In genomic region chr13:48158915-48159314, GRCh38 we compare ENCODE assay signal across 13 cellular contexts.
A peak's percentile ranks its signal among the peaks of the same experiment; 100 is the strongest.
DNase-seq lines count a peak whose midpoint lies in the region; ATAC-seq and TF ChIP-seq lines count a peak whose summit lies in the region.
"Had no signal": no experiment of that assay in that cellular context is flagged by ENCODE, and none has a peak within 500 bp of the region (broad histone marks: within the 10 kb centered on the region; RNA-seq: fewer than 3 reads in every experiment).

No MANE protein-coding gene starts in this region.

- CTCF ChIA-PET in SK-N-SH (lab: Yijun Ruan, JAX) = no interaction called here

- no peak overlapping the region for H3K27ac ChIP-seq in effector memory CD4-positive, alpha-beta T cell (ENCODE audit: insufficient read depth, low read length, poor library complexity, severe bottlenecking)
- no peak overlapping the region for H3K27ac ChIP-seq in SK-N-SH (ENCODE audit: low read depth in 2 of 2, low read length in 1 of 2)

- intact Hi-C loops in CD14-positive monocyte (cut with micrococcal nuclease) = loop anchor here in 1 of 2 donors (2.0 kb wide), 1 partner anchor 14 kb away; no protein-coding TSS in a partner anchor

- no peaks in the 10 kb centered on the region for H3K36me3 ChIP-seq in effector memory CD4-positive, alpha-beta T cell (ENCODE audit: control insufficient read depth, insufficient read depth, low read length)
- no peaks in the 10 kb centered on the region for H3K36me3 ChIP-seq in SK-N-SH (replicated peaks in 1 of 2; ENCODE audit: control insufficient read depth in 1 of 2, insufficient read depth in 2 of 2, low read length in 1 of 2)

- H3K27me3 ChIP-seq in effector memory CD4-positive, alpha-beta T cell (replicated peaks; ENCODE audit: control insufficient read depth, insufficient read depth, low read length, poor library complexity, severe bottlenecking) = no peaks in the 10 kb centered on the region
- no peaks in the 10 kb centered on the region for H3K27me3 ChIP-seq in SK-N-SH (ENCODE audit: insufficient read depth)

- H3K27ac Mint-ChIP-seq in CD14-positive monocyte = peak overlapping the region; percentile 97 to 99 (median 99)
- H3K27ac Mint-ChIP-seq in activated naive CD4-positive, alpha-beta T cell treated with anti-CD3 and anti-CD28 coated beads, Interleukin-2, amount 50 U/mL, for 72 hours = peak overlapping the region; percentile 84
- no peak overlapping the region for H3K27ac Mint-ChIP-seq in stimulated activated effector memory CD8-positive, alpha-beta T cell treated with anti-CD3 and anti-CD28 coated beads, Interleukin-12 subunit alpha, Interleukin-12 subunit beta, amount 100 ng/mL, for 72 hours

- TF ChIP-seq EP300 in SK-N-SH (IDR thresholded peaks at IDR 0.05; ENCODE audit: borderline replicate concordance in 1 of 2, low read depth in 1 of 2, low read length in 1 of 2) = no peak

- no peak for ATAC-seq in activated naive CD4-positive, alpha-beta T cell treated with anti-CD3 and anti-CD28 coated beads, Interleukin-2, amount 50 U/mL, for 72 hours
- no peak for ATAC-seq in stimulated activated effector memory CD8-positive, alpha-beta T cell treated with anti-CD3 and anti-CD28 coated beads, Interleukin-12 subunit alpha, Interleukin-12 subunit beta, amount 100 ng/mL, for 72 hours
- ATAC-seq: HepG2; natural killer cell treated with Interleukin-12 subunit alpha and Interleukin-12 subunit beta and Interleukin-15 and Interleukin-18, amount 100 ng/mL, for 72 hours had no signal

- H3K36me3 Mint-ChIP-seq in CD14-positive monocyte = peaks cover 4% of the 10 kb centered on the region in 2 donors
- H3K36me3 Mint-ChIP-seq in activated naive CD4-positive, alpha-beta T cell treated with anti-CD3 and anti-CD28 coated beads, Interleukin-2, amount 50 U/mL, for 72 hours = no peaks in the 10 kb centered on the region
- H3K36me3 Mint-ChIP-seq in stimulated activated effector memory CD8-positive, alpha-beta T cell treated with anti-CD3 and anti-CD28 coated beads, Interleukin-12 subunit alpha, Interleukin-12 subunit beta, amount 100 ng/mL, for 72 hours = no peaks in the 10 kb centered on the region
- H3K36me3 Mint-ChIP-seq: natural killer cell treated with Interleukin-12 subunit alpha and Interleukin-12 subunit beta and Interleukin-15 and Interleukin-18, amount 100 ng/mL, for 72 hours had no signal

- peaks cover 31% of the 10 kb centered on the region for H3K4me1 ChIP-seq in effector memory CD4-positive, alpha-beta T cell (ENCODE audit: control insufficient read depth, insufficient read depth, low read length, poor library complexity, severe bottlenecking)
- peaks cover 0 to 13% of the 10 kb centered on the region in 2 experiments; a peak in 1 of 4 replicates for H3K4me1 ChIP-seq in SK-N-SH (ENCODE audit: control insufficient read depth in 1 of 2, insufficient read depth in 2 of 2, low read depth in 1 of 2, low read length in 1 of 2)

- no peaks in the 10 kb centered on the region for H3K9me3 ChIP-seq in effector memory CD4-positive, alpha-beta T cell (ENCODE audit: control insufficient read depth, low read length)
- no peaks in the 10 kb centered on the region for H3K9me3 ChIP-seq in SK-N-SH

- H3K9me2 ChIP-seq in SK-N-SH = no peaks in the 10 kb centered on the region

- TF ChIP-seq CTCF in CD14-positive monocyte (IDR thresholded peaks at IDR 0.05) (no peak), SK-N-SH (IDR thresholded peaks at IDR 0.05) (no peak)

- H2AFZ ChIP-seq in SK-N-SH (ENCODE audit: low read depth) = no peak overlapping the region

- no peaks in the 10 kb centered on the region for H3F3A ChIP-seq in SK-N-SH (replicated peaks; ENCODE audit: insufficient read depth)

- H4K20me1 ChIP-seq in SK-N-SH (ENCODE audit: insufficient read depth) = no peaks in the 10 kb centered on the region

- H3K27me3 Mint-ChIP-seq in CD14-positive monocyte (ENCODE audit: low read depth in 3 of 3) = peaks cover 0 to 7% (median 0%) of the 10 kb centered on the region in 3 donors
- H3K27me3 Mint-ChIP-seq: central memory CD8-positive, alpha-beta T cell; natural killer cell treated with Interleukin-12 subunit alpha and Interleukin-12 subunit beta and Interleukin-15 and Interleukin-18, amount 100 ng/mL, for 72 hours had no signal

- H3K79me2 ChIP-seq in SK-N-SH (ENCODE audit: insufficient read depth) = no peaks in the 10 kb centered on the region

- no peak overlapping the region for H3K9ac ChIP-seq in SK-N-SH

- H3K4me1 Mint-ChIP-seq in CD14-positive monocyte = peaks cover 86% of the 10 kb centered on the region
- H3K4me1 Mint-ChIP-seq in stimulated activated effector memory CD8-positive, alpha-beta T cell treated with anti-CD3 and anti-CD28 coated beads, Interleukin-12 subunit alpha, Interleukin-12 subunit beta, amount 100 ng/mL, for 72 hours = peaks cover 34% of the 10 kb centered on the region

- TF ChIP-seq RAD21 in SK-N-SH (IDR thresholded peaks at IDR 0.05; ENCODE audit: low read length) = no peak

- peak; percentile 52 for DNase-seq in CD14-positive monocyte (ENCODE audit: low spot score)
- peak; percentile 5 for DNase-seq in HPDE6-E6E7 (ENCODE audit: extremely low spot score)
- DNase-seq in activated naive CD4-positive, alpha-beta T cell treated with anti-CD3 and anti-CD28 coated beads, Interleukin-2, amount 50 U/mL, for 72 hours (ENCODE audit: low spot score in 2 of 2) = no peak
- DNase-seq in medulla oblongata (ENCODE audit: extremely low spot score) = peak; percentile 51
- DNase-seq in effector memory CD4-positive, alpha-beta T cell = no peak
- DNase-seq in NCI-H345 treated with DMSO at 0.1 percent for 48 hours (lab: John Stamatoyannopoulos, UW; ENCODE audit: unreplicated experiment) = no peak
- DNase-seq in stimulated activated effector memory CD8-positive, alpha-beta T cell treated with anti-CD3 and anti-CD28 coated beads, Interleukin-12 subunit alpha, Interleukin-12 subunit beta, amount 100 ng/mL, for 72 hours (ENCODE audit: low spot score in 2 of 2) = no peak
- DNase-seq in SK-N-SH = no peak
- DNase-seq: NCI-H187 had no signal

- no peak overlapping the region for H3K4me2 ChIP-seq in SK-N-SH

- H3K4me3 Mint-ChIP-seq in CD14-positive monocyte = peak overlapping the region in 1 of 2 donors; percentile 65
- H3K4me3 Mint-ChIP-seq in stimulated activated effector memory CD8-positive, alpha-beta T cell treated with anti-CD3 and anti-CD28 coated beads, Interleukin-12 subunit alpha, Interleukin-12 subunit beta, amount 100 ng/mL, for 72 hours = no peak overlapping the region
- H3K4me3 Mint-ChIP-seq: natural killer cell treated with Interleukin-12 subunit alpha and Interleukin-12 subunit beta and Interleukin-15 and Interleukin-18, amount 100 ng/mL, for 72 hours had no signal

- H3K4me3 ChIP-seq in effector memory CD4-positive, alpha-beta T cell (ENCODE audit: insufficient read depth, low read depth, low read length, poor library complexity, severe bottlenecking) = no peak overlapping the region
- no peak overlapping the region for H3K4me3 ChIP-seq in SK-N-SH (ENCODE audit: low read depth in 2 of 2, low read length in 1 of 2)

- POLR2A ChIA-PET in SK-N-SH (lab: Yijun Ruan, JAX) = no interaction called here

- H3K9me3 Mint-ChIP-seq in CD14-positive monocyte = peaks cover 0 to 2% (median 0%) of the 10 kb centered on the region in 7 donors
- H3K9me3 Mint-ChIP-seq in activated naive CD4-positive, alpha-beta T cell treated with anti-CD3 and anti-CD28 coated beads, Interleukin-2, amount 50 U/mL, for 72 hours = peaks cover 0 to 3% of the 10 kb centered on the region in 2 donors
- no peaks in the 10 kb centered on the region for H3K9me3 Mint-ChIP-seq in stimulated activated effector memory CD8-positive, alpha-beta T cell treated with anti-CD3 and anti-CD28 coated beads, Interleukin-12 subunit alpha, Interleukin-12 subunit beta, amount 100 ng/mL, for 72 hours
- H3K9me3 Mint-ChIP-seq: activated T-cell treated with anti-CD3 and anti-CD28 coated beads, Interleukin-2, amount 50 U/mL, for 72 hours; central memory CD8-positive, alpha-beta T cell; natural killer cell treated with Interleukin-12 subunit alpha and Interleukin-12 subunit beta and Interleukin-15 and Interleukin-18, amount 100 ng/mL, for 72 hours had no signal

- 90% methylated on average over 3 of the region's 3 CpGs for WGBS in SK-N-SH (ENCODE audit: low lambda C conversion rate)

TF ChIP-seq in SK-N-SH, 30 proteins besides CTCF, POLR2A, EP300 and RAD21 (continues in another document):
- TF ChIP-seq REST (IDR thresholded peaks at IDR 0.05; ENCODE audit: low read depth, low read length) (no peak), POLR2AphosphoS5 (IDR thresholded peaks at IDR 0.05; ENCODE audit: low read depth, low read length) (no peak), MEF2A (IDR thresholded peaks at IDR 0.05; ENCODE audit: borderline replicate concordance, low read depth) (no peak), MAX (IDR thresholded peaks at IDR 0.05; ENCODE audit: low read depth) (no peak), JUND (IDR thresholded peaks at IDR 0.05) (no peak), RXRA (IDR thresholded peaks at IDR 0.05; ENCODE audit: borderline replicate concordance, low read depth) (no peak), TAF1 (IDR thresholded peaks at IDR 0.05; ENCODE audit: borderline replicate concordance, low read depth, low read length) (no peak)

Comparison
In these comparisons a context has a peak if more than half of its experiments do, and no peak if none do; other contexts are left out.
1. DNase-seq: peak in CD14-positive monocyte (single experiment), HPDE6-E6E7 (single experiment) and medulla oblongata (single experiment); none in activated naive CD4-positive, alpha-beta T cell treated with anti-CD3 and anti-CD28 coated beads, Interleukin-2, amount 50 U/mL, for 72 hours (0 of 2), effector memory CD4-positive, alpha-beta T cell (0 of 3), NCI-H345 treated with DMSO at 0.1 percent for 48 hours (single experiment), stimulated activated effector memory CD8-positive, alpha-beta T cell treated with anti-CD3 and anti-CD28 coated beads, Interleukin-12 subunit alpha, Interleukin-12 subunit beta, amount 100 ng/mL, for 72 hours (0 of 2) and SK-N-SH (single experiment).